ENCODE assay signal across 8 cellular contexts in genomic region chr12:53623526-53623925, GRCh38. TPM values are rescaled to one million over a fixed set of nuclear protein-coding genes. Genes with fewer than 3 reads are reported as not detected.
DNase-seq lines count a peak whose midpoint lies in the region; ATAC-seq, FAIRE-seq and TF ChIP-seq lines count a peak whose summit lies in the region.

No MANE protein-coding gene starts in this region.

- intact Hi-C loops in Panc1 (cut with micrococcal nuclease; ENCODE audit: unreplicated experiment) (no loop called here), pancreas (cut with DNase I) (no loop called here)

- H3K27me3 ChIP-seq in DND-41 (ENCODE audit: insufficient read depth, low read length, poor library complexity) (no peaks in the 10 kb centered on the region), Panc1 (ENCODE audit: control insufficient read depth, insufficient read depth, low read length) (no peaks in the 10 kb centered on the region), pancreas (no peaks in the 10 kb centered on the region)

- no TSS peak for BruUV-seq in Panc1 (replicated peaks; lab: Mats Ljungman, UMichigan)

- in situ Hi-C loops in Panc1 (cut with HindIII; ENCODE audit: low pct_unique_long_range_greater_than_20kb, low sequenced_read_pairs), result no loop called here

- DNase-seq in DND-41 (no peak), Panc1 (ENCODE audit: low read depth, low spot score) (no peak), erythroblast (lab: John Stamatoyannopoulos, UW) (peak; percentile 30 to 44), pulmonary artery endothelial cell (ENCODE audit: low read depth, low spot score) (peak; percentile 53), globus pallidus (ENCODE audit: low spot score) (no peak), pancreas (no peak)

- ATAC-seq in DND-41 (ENCODE audit: insufficient read depth, low read depth) (no peak), Panc1 (no peak), GM18498 (IDR thresholded peaks at IDR 0.05; ENCODE audit: unreplicated experiment) (no peak), HG03354 (IDR thresholded peaks at IDR 0.05; ENCODE audit: poor library complexity, severe bottlenecking, unreplicated experiment) (no peak), pancreas (no peak)

- peak overlapping the region; percentile 2; the same call in 1 of the 2 replicates for H3K9ac ChIP-seq in DND-41 (ENCODE audit: low read depth, low read length)

- H4K20me1 ChIP-seq in DND-41 (ENCODE audit: insufficient read depth, low read length), result no peaks in the 10 kb centered on the region

- H3K4me3 ChIP-seq in DND-41 (ENCODE audit: low read depth in 1 of 2, low read length in 2 of 2) (no peak overlapping the region), Panc1 (ENCODE audit: low read depth in 2 of 2, low read length in 2 of 2) (peak overlapping the region; percentile 78 to 96), pancreas (peak overlapping the region in 2 of 4 donors; percentile 54 to 60)

- TF ChIP-seq POLR2A in erythroblast (IDR thresholded peaks at IDR 0.05; ENCODE audit: low read length), result peak; percentile 23

- H2AFZ ChIP-seq in DND-41 (ENCODE audit: low read depth, low read length), result no peak overlapping the region

- H3K27ac ChIP-seq in DND-41 (ENCODE audit: low read length), result no peak overlapping the region; the same call in 1 of the 2 replicates
- peak overlapping the region; percentile 99 for H3K27ac ChIP-seq in Panc1 (ENCODE audit: low read length)
- peak overlapping the region in 2 of 4 donors; percentile 90 to 97 for H3K27ac ChIP-seq in pancreas

- CTCF ChIA-PET in Panc1 (lab: Charles Lee), result interaction anchor here (1.3 kb wide), 1 partner anchor 80 kb away, joined by 3 read pairs; no protein-coding TSS in a partner anchor

- TF ChIP-seq CTCF in DND-41 (IDR thresholded peaks at IDR 0.05; ENCODE audit: borderline replicate concordance, extremely low read depth, low read length, poor library complexity, severe bottlenecking), result no peak
- no peak for TF ChIP-seq CTCF in Panc1 (IDR thresholded peaks at IDR 0.05)
- no peak for TF ChIP-seq CTCF in pancreas (IDR thresholded peaks at IDR 0.05)

- no peak for FAIRE-seq in pancreas (lab: Jason Lieb, UNC)

- POLR2A ChIA-PET in Panc1 (lab: Charles Lee), result interaction anchor here (0.7 kb wide), 1 partner anchor 10 kb away, joined by 8 read pairs; no protein-coding TSS in a partner anchor

- WGBS in pancreas, 2 donors, result 2% methylated on average over 4 of the region's 4 CpGs

- peaks cover 69% of the 10 kb centered on the region for H3K79me2 ChIP-seq in DND-41 (ENCODE audit: insufficient read depth, low read length)

- H3K4me1 ChIP-seq in DND-41 (ENCODE audit: insufficient read depth, low read length) (peaks cover 39% of the 10 kb centered on the region), Panc1 (ENCODE audit: control insufficient read depth, insufficient read depth, low read length) (peaks cover 28% of the 10 kb centered on the region), pancreas (peaks cover 5 to 31% (median 21%) of the 10 kb centered on the region in 3 donors)

- peak overlapping the region; percentile 91; the same call in 1 of the 2 replicates for H3K4me2 ChIP-seq in DND-41 (ENCODE audit: insufficient read depth, low read length)

- H3K36me3 ChIP-seq in DND-41 (ENCODE audit: insufficient read depth, low read length), result peaks cover 3% of the 10 kb centered on the region; the same call in 1 of the 2 replicates
- H3K36me3 ChIP-seq in Panc1 (ENCODE audit: control insufficient read depth, insufficient read depth, low read length), result peaks cover 2% of the 10 kb centered on the region; the same call in 1 of the 2 replicates
- H3K36me3 ChIP-seq in pancreas, result no peaks in the 10 kb centered on the region

- H3K9me3 ChIP-seq in DND-41 (ENCODE audit: insufficient read depth, low read length, severe bottlenecking), result no peaks in the 10 kb centered on the region
- H3K9me3 ChIP-seq in Panc1 (ENCODE audit: control insufficient read depth, insufficient read depth, low read depth, low read length), result no peaks in the 10 kb centered on the region
- no peaks in the 10 kb centered on the region for H3K9me3 ChIP-seq in pancreas

RNA-seq across cellular contexts. Expression of gene ATF7, which starts 2.7 kb away (rescaled TPM):
- 29.5 TPM for total RNA-seq in Panc1 (2021; ENCODE audit: unreplicated experiment)
- polyA plus RNA-seq in Panc1 (2012; ENCODE audit: insufficient read length), result 15.8 TPM
- 10.5 and 12.1 TPM in 2 replicates for total RNA-seq in pulmonary artery endothelial cell
- total RNA-seq in pancreas, result 10 to 100 TPM; 13.5 to 31.5 (median 19.6) TPM
- polyA plus RNA-seq in pancreas, result 10 to 100 TPM; 11.6 to 17.3 TPM

RNA-seq across cellular contexts. Expression of gene ATP5MC2, which starts 52.4 kb away (rescaled TPM):
- total RNA-seq in Panc1 (2021; ENCODE audit: unreplicated experiment) (290 TPM), pulmonary artery endothelial cell (103 and 144 TPM in 2 replicates), pancreas (100 to 1,000 TPM; 134 to 229 (median 180) TPM)
- polyA plus RNA-seq in Panc1 (2012; ENCODE audit: insufficient read length), result 456 TPM
- polyA plus RNA-seq in pancreas, result 100 to 1,000 TPM; 246 to 350 TPM

Comparison
In these comparisons a context has a peak if more than half of its experiments do, and no peak if none do; other contexts are left out.
1. DNase-seq: peak in erythroblast (2 of 2) and pulmonary artery endothelial cell (single experiment); none in DND-41 (single experiment), Panc1 (single experiment), globus pallidus (single experiment) and pancreas (0 of 6).
2. H3K4me3 ChIP-seq: peak in Panc1 (2 of 2); none in DND-41 (0 of 2).